27 cellular contexts compared by ENCODE assay signal in the genomic region with DNA sequence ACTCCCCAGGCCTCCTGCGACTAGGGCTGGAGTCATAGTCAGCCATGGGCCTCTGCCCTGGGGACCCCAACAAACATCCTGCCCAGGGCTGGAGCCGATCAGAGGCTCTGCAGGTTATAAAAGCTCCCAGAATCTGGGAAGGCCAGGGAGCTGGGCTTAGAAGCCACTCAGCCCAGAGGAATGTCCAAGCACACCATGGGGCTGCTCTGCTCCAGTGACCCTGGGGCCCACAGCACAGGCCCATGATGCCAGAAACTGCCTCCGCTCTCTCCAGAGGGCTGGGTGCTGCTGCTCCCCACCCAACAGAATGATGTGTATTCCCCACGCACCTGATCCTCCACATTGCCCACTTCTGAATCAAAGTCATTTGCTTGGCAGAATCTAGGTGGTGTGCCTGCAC.
DNase-seq lines count a peak whose midpoint lies in the region; FAIRE-seq and TF ChIP-seq lines count a peak whose summit lies in the region.
"Had no signal": no experiment of that assay in that cellular context is flagged by ENCODE, and none has a peak within 500 bp of the region (broad histone marks: within the 10 kb centered on the region; RNA-seq: fewer than 3 reads in every experiment).

No MANE protein-coding gene starts in this region.

- H3K4me2 ChIP-seq in keratinocyte (ENCODE audit: control insufficient read depth, extremely low read depth, insufficient read depth, low read depth, low read length) = no peak overlapping the region
- H3K4me2 ChIP-seq: BLaER1, PC-9 had no signal

- dilution Hi-C loops in keratinocyte (cut with MboI; ENCODE audit: extremely low pct_ligation_motif_present, low sequenced_read_pairs) = no loop called here

- TF ChIP-seq CTCF in keratinocyte (optimal IDR thresholded peaks at IDR 0.05 in 1 of 3, IDR thresholded peaks at IDR 0.05 in 1 of 3, conservative IDR thresholded peaks at IDR 0.05 in 1 of 3; ENCODE audit: extremely low read depth in 1 of 3, insufficient read depth in 2 of 3, low read length in 3 of 3) = no peak

- H3K36me3 ChIP-seq in keratinocyte (ENCODE audit: control insufficient read depth in 2 of 2, extremely low read depth in 1 of 2, insufficient read depth in 2 of 2, low read length in 2 of 2) = no peaks in the 10 kb centered on the region
- H3K36me3 ChIP-seq: BLaER1 had no signal

- in situ Hi-C loops in ACHN (cut with HindIII; ENCODE audit: low pct_ligation_motif_present, low pct_unique_long_range_greater_than_20kb, low sequenced_read_pairs) = no loop called here

- FAIRE-seq in keratinocyte (lab: Jason Lieb, UNC) (no peak), urothelium cell line (lab: Jason Lieb, UNC) (no peak)
- FAIRE-seq: G401.6, H1, HepG2, K562 had no signal

- DNase-seq in ACHN (peak; percentile 65), HK-2 (ENCODE audit: unreplicated experiment) (peak; percentile 22), T1000 (lab: John Stamatoyannopoulos, UW) (peak; percentile 15), keratinocyte (ENCODE audit: low read depth, low spot score) (no peak), ecto neural progenitor cell (ENCODE audit: low spot score) (no peak), urothelium cell line (ENCODE audit: low spot score) (no peak), NCI-H1048 (lab: John Stamatoyannopoulos, UW) (no peak), NCI-H69 (lab: John Stamatoyannopoulos, UW) (no peak)
- DNase-seq: 8988T; CD4-positive, CD25-positive, alpha-beta regulatory T cell; DMS153; DND-41; HCEC 1CT; Kasumi-1; MV-4-11; NCI-H1105 treated with DMSO at 0.1 percent for 48 hours; NCI-H146; NCI-H1930; NCI-H2107; NCI-H446; NCI-H524 treated with DMSO at 0.1 percent for 48 hours; PC-9 had no signal

- no peaks in the 10 kb centered on the region for H4K20me1 ChIP-seq in keratinocyte (ENCODE audit: control insufficient read depth, extremely low read depth, insufficient read depth, low read length)
- H4K20me1 ChIP-seq: BLaER1 had no signal

- no peak overlapping the region for H3K4me3 ChIP-seq in keratinocyte (ENCODE audit: control insufficient read depth in 2 of 3, extremely low read depth in 1 of 3, insufficient read depth in 2 of 3, low read depth in 1 of 3, low read length in 3 of 3)
- H3K4me3 ChIP-seq: BLaER1, K562, PC-9 had no signal

- no peak overlapping the region for H2AFZ ChIP-seq in keratinocyte (ENCODE audit: control insufficient read depth, low read length)
- H2AFZ ChIP-seq: PC-9 had no signal

- H3K27me3 ChIP-seq in keratinocyte (ENCODE audit: control insufficient read depth, extremely low read depth, insufficient read depth, low read length) = no peaks in the 10 kb centered on the region
- H3K27me3 ChIP-seq: BLaER1 had no signal

- peak overlapping the region; percentile 90 for H3K27ac ChIP-seq in keratinocyte (ENCODE audit: control insufficient read depth, insufficient read depth, low read length)
- H3K27ac ChIP-seq: BLaER1, PC-9 had no signal

- no peaks in the 10 kb centered on the region for H3K79me2 ChIP-seq in keratinocyte (ENCODE audit: control insufficient read depth, insufficient read depth, low read length)

- H3K9ac ChIP-seq in keratinocyte (ENCODE audit: control insufficient read depth, extremely low read depth, insufficient read depth, low read length) = peak overlapping the region; percentile 43
- H3K9ac ChIP-seq: BLaER1 had no signal

- H3K9me1 ChIP-seq in keratinocyte (ENCODE audit: control insufficient read depth, extremely low read depth, insufficient read depth, low read length) = no peaks in the 10 kb centered on the region

- peaks cover 20% of the 10 kb centered on the region for H3K4me1 ChIP-seq in keratinocyte (ENCODE audit: control insufficient read depth, extremely low read depth, insufficient read depth, low read length)
- H3K4me1 ChIP-seq: BLaER1 had no signal

- H3K9me3 ChIP-seq in keratinocyte (ENCODE audit: control insufficient read depth, low read depth, low read length) = no peaks in the 10 kb centered on the region
- H3K9me3 ChIP-seq: BLaER1 had no signal

Comparison
In these comparisons a context has a peak if more than half of its experiments do, and no peak if none do; other contexts are left out.
1. DNase-seq: peak in ACHN (single experiment), HK-2 (single experiment) and T1000 (single experiment); none in keratinocyte (single experiment), ecto neural progenitor cell (single experiment), urothelium cell line (single experiment), NCI-H1048 (single experiment) and NCI-H69 (single experiment).